Comparison of ENCODE assay signal across 9 cellular contexts in the genomic region with DNA sequence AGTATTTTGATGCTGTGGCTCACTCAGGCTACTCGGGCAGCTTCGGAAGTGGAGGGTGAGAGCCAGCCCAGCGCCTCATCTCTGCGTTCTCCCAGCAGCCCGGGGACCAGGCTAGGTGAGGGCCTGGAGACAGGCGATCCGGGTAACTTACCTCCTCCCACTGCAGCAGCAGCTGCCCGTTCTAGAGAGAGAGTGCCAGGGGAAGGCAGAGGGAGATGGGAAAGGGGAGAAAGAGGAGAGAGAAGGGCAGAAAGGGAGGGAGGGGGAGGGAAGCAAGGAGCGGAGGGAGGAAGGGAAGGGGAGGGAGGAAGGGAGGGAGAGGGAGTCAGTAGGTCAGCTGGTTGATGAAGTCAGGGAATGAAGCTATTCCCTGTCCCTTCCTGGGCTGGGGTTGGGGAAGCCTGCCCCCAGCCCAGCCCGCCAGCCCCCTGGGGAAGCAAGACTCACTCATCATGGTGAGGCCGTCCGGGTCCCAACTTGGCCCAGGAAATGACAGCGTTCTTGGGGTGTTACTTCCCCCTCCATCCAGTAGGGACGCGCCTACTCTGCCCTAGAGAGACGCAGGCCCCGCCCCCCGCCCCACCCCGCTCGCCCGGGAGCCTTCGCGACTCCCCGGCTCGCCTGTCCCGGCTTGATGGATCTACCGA. TPM values are rescaled to one million over a fixed set of nuclear protein-coding genes. Genes with fewer than 3 reads are reported as not detected.
DNase-seq lines count a peak whose midpoint lies in the region; ATAC-seq and TF ChIP-seq lines count a peak whose summit lies in the region.
"Had no signal": no experiment of that assay in that cellular context is flagged by ENCODE, and none has a peak within 500 bp of the region (broad histone marks: within the 10 kb centered on the region; RNA-seq: fewer than 3 reads in every experiment).

A gene with protein sequence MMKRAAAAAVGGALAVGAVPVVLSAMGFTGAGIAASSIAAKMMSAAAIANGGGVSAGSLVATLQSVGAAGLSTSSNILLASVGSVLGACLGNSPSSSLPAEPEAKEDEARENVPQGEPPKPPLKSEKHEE (minus strand): TSS at position 494 of the 647 bp plus-strand sequence. CDS start 40 bp downstream, at position 454.

- peak within 1 kb of the TSS; percentile 89 for H2AFZ ChIP-seq in smooth muscle cell (ENCODE audit: low read depth)

- DNase-seq in NCI-H187 (lab: John Stamatoyannopoulos, UW) (peak; percentile 13 to 27), NCI-H187 treated with DMSO at 0.1 percent for 48 hours (lab: John Stamatoyannopoulos, UW) (no peak), NCI-H2107 treated with DMSO at 0.1 percent for 48 hours (lab: John Stamatoyannopoulos, UW; ENCODE audit: unreplicated experiment) (peak; percentile 39), WERI-Rb-1 (peak; percentile 81), breast epithelium (ENCODE audit: low spot score in 2 of 2) (peak in 1 of 2 donors; percentile 53), iPS-NIHi7 (ENCODE audit: extremely low spot score) (peak; percentile 87), smooth muscle cell (lab: John Stamatoyannopoulos, UW; ENCODE audit: unreplicated experiment) (peak; percentile 70)

- H3K27me3 ChIP-seq in WERI-Rb-1 (ENCODE audit: insufficient read depth, low read depth, severe bottlenecking) (no peaks in the 10 kb centered on the region), breast epithelium (no peaks in the 10 kb centered on the region), smooth muscle cell (ENCODE audit: low read depth) (no peaks in the 10 kb centered on the region)

- TF ChIP-seq POLR2A in breast epithelium (IDR thresholded peaks at IDR 0.05): no peak

- H3K36me3 ChIP-seq in WERI-Rb-1 (no peaks in the 10 kb centered on the region), breast epithelium (no peaks in the 10 kb centered on the region), smooth muscle cell (ENCODE audit: low read depth) (no peaks in the 10 kb centered on the region)

- TF ChIP-seq CTCF in WERI-Rb-1 (IDR thresholded peaks at IDR 0.05; ENCODE audit: low read depth, low read length) (peak; percentile 44), breast epithelium (IDR thresholded peaks at IDR 0.05) (peak; percentile 3 to 29 (median 16)), smooth muscle cell (IDR thresholded peaks at IDR 0.05; ENCODE audit: borderline replicate concordance, insufficient read depth, poor library complexity, severe bottlenecking) (no peak)

- no peaks in the 10 kb centered on the region for H3K79me2 ChIP-seq in smooth muscle cell (ENCODE audit: low read depth)

- H4K20me1 ChIP-seq in smooth muscle cell (ENCODE audit: low read depth): no peaks in the 10 kb centered on the region

- peak within 1 kb of the TSS; percentile 38 for H3K9ac ChIP-seq in smooth muscle cell (ENCODE audit: low read depth)

- intact Hi-C loops in breast epithelium (cut with DNase I; ENCODE audit: low total_unique reads): loop anchor here (10.0 kb wide), 1 partner anchor 94 kb away; no protein-coding TSS in a partner anchor

- H3K4me1 ChIP-seq in breast epithelium: no peaks in the 10 kb centered on the region
- peaks cover 6% of the 10 kb centered on the region for H3K4me1 ChIP-seq in smooth muscle cell (ENCODE audit: low read depth)

- H3K4me3 ChIP-seq in WERI-Rb-1 (ENCODE audit: low read depth, low read length) (peak within 1 kb of the TSS; percentile 52), breast epithelium (peak within 1 kb of the TSS; percentile 49 to 74 (median 66)), smooth muscle cell (peak within 1 kb of the TSS; percentile 64)

- no peaks in the 10 kb centered on the region for H3K9me3 ChIP-seq in WERI-Rb-1 (ENCODE audit: severe bottlenecking)
- H3K9me3 ChIP-seq in breast epithelium: no peaks in the 10 kb centered on the region
- no peaks in the 10 kb centered on the region for H3K9me3 ChIP-seq in smooth muscle cell (replicated peaks; ENCODE audit: low read depth)

- WGBS in smooth muscle cell (ENCODE audit: low lambda C conversion rate): 3% methylated on average over 21 of the region's 27 CpGs

- no peaks in the 10 kb centered on the region for H3F3A ChIP-seq in smooth muscle cell (ENCODE audit: low read depth)

- H3K27ac ChIP-seq in WERI-Rb-1 (peak within 1 kb of the TSS; percentile 25), breast epithelium (peak within 1 kb of the TSS; percentile 88 to 93), smooth muscle cell (ENCODE audit: low read depth) (peak within 1 kb of the TSS; percentile 24)
- H3K27ac ChIP-seq: C4-2B had no signal

- ATAC-seq in HG02938 (IDR thresholded peaks at IDR 0.05; ENCODE audit: unreplicated experiment): peak; percentile 84

- H3K4me2 ChIP-seq in smooth muscle cell: peak within 1 kb of the TSS; percentile 97

RNA-seq across cellular contexts. Expression of the gene that starts here (rescaled TPM):
- total RNA-seq in breast epithelium (10 to 100 TPM; 74.2 to 98.8 (median 92.1) TPM), smooth muscle cell (73.8 and 96.0 TPM in 2 replicates)
- 135 and 162 TPM in 2 replicates for polyA plus RNA-seq in smooth muscle cell

Comparison
In these comparisons a context has a peak if more than half of its experiments do, and no peak if none do; other contexts are left out.
1. H3K27ac ChIP-seq: peak in every context shown above with its lines; median percentile 90 in breast epithelium; 25 in WERI-Rb-1; 24 in smooth muscle cell.